ENCODE assay signal across 30 cellular contexts in genomic region chr2:199682001-199682400, GRCh38.
"Had no signal": no experiment of that assay in that cellular context is flagged by ENCODE, and none has a peak within 500 bp of the region (broad histone marks: within the 10 kb centered on the region; RNA-seq: fewer than 3 reads in every experiment).

No MANE protein-coding gene starts in this region.

- H3K4me3 ChIP-seq: MG63, PC-9 had no signal

- DNase-seq: activated B cell treated with CpG ODN at 0.5 μM for 24 hours; activated CD4-positive, alpha-beta memory T cell treated with anti-CD3 and anti-CD28 coated beads, Interleukin-2, amount 10 ng/mL, durations not matched to agents 7 days and 5 days; activated CD4-positive, alpha-beta T cell treated with anti-CD3 and anti-CD28 coated beads for 1 hour; activated CD4-positive, alpha-beta T cell treated with anti-CD3 and anti-CD28 coated beads for 48 hours; activated CD8-positive, alpha-beta memory T cell treated with anti-CD3 and anti-CD28 coated beads for 24 hours; activated CD8-positive, alpha-beta memory T cell treated with anti-CD3 and anti-CD28 coated beads, Interleukin-2, amount 10 ng/mL, durations not matched to agents 7 days and 5 days; activated CD8-positive, alpha-beta memory T cell treated with anti-CD3 and anti-CD28 coated beads, Interleukin-2, amount 50 U/mL, for 48 hours; activated effector memory CD4-positive, alpha-beta T cell treated with Interleukin-2 at 50 U/mL for 16 hours; activated naive CD4-positive, alpha-beta T cell treated with anti-CD3 and anti-CD28 coated beads, Interleukin-2, amount 10 ng/mL, durations not matched to agents 7 days and 5 days; activated naive CD8-positive, alpha-beta T cell treated with anti-CD3 and anti-CD28 coated beads, Interleukin-2, amount 50 U/mL, for 24 hours; activated T-cell treated with anti-CD3 and anti-CD28 coated beads, Interleukin-2, amount 50 U/mL, for 48 hours; anterior cingulate cortex; caudate nucleus; Kasumi-1; MG63; NCI-H1048; NCI-H1105 treated with DMSO at 0.1 percent for 48 hours; NCI-H1436 treated with DMSO at 0.1 percent for 48 hours; NCI-H1694 treated with DMSO at 0.1 percent for 48 hours; NCI-H2029; NCI-H345; NCI-H524 treated with DMSO at 0.1 percent for 48 hours; PC-9; SW 1271; T-helper 1 cell; T-helper 2 cell; T-helper 9 cell had no signal

- H3K27ac ChIP-seq: PC-9, RWPE1, VCaP had no signal

- H2AFZ ChIP-seq: PC-9 had no signal

- ATAC-seq: activated CD8-positive, alpha-beta memory T cell treated with anti-CD3 and anti-CD28 coated beads, Interleukin-2, amount 10 ng/mL, durations not matched to agents 7 days and 5 days; activated naive CD8-positive, alpha-beta T cell treated with anti-CD3 and anti-CD28 coated beads, Interleukin-2, amount 50 U/mL, for 24 hours; Right ventricle myocardium inferior had no signal

- H3K36me3 ChIP-seq: MG63 had no signal

- H3K4me2 ChIP-seq: PC-9 had no signal

- H3K9me3 ChIP-seq: MG63 had no signal
